9 cellular contexts compared by ENCODE assay signal in the genomic region with DNA sequence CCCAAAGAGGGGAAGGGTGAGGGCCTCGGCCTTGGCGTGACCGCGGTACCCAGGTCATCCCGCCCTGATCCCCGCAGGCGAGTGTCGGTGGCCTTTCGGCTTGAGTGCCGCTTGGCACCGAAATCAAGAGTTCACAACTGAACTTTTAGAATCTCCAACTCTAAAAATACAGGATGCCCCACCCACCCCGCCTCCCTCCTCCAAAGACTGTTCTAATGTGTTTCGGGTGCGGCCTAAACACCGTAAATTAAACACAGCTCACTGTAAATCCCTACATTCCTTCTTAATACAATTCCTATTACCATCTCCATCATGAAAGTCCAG. TPM values are rescaled to one million over a fixed set of nuclear protein-coding genes. Genes with fewer than 3 reads are reported as not detected.
DNase-seq lines count a peak whose midpoint lies in the region; ATAC-seq, FAIRE-seq and TF ChIP-seq lines count a peak whose summit lies in the region.
"Had no signal": no experiment of that assay in that cellular context is flagged by ENCODE, and none has a peak within 500 bp of the region (broad histone marks: within the 10 kb centered on the region; RNA-seq: fewer than 3 reads in every experiment).

No MANE protein-coding gene starts in this region.

- H3K4me3 Mint-ChIP-seq in activated naive CD8-positive, alpha-beta T cell treated with anti-CD3 and anti-CD28 coated beads, Interleukin-2, amount 50 U/mL, for 24 hours: peak overlapping the region; percentile 67

- H3K36me3 ChIP-seq in HUES48 (ENCODE audit: control insufficient read depth, insufficient read depth, low read length) (peaks cover 39% of the 10 kb centered on the region), keratinocyte (ENCODE audit: control insufficient read depth in 2 of 2, extremely low read depth in 1 of 2, insufficient read depth in 2 of 2, low read length in 2 of 2) (peaks cover 0 to 2% of the 10 kb centered on the region in 2 experiments), stomach (peaks cover 0 to 20% (median 9%) of the 10 kb centered on the region in 4 donors)

- H3K27me3 Mint-ChIP-seq in activated naive CD8-positive, alpha-beta T cell treated with anti-CD3 and anti-CD28 coated beads, Interleukin-2, amount 50 U/mL, for 24 hours: no peaks in the 10 kb centered on the region

- no peak for FAIRE-seq in keratinocyte (lab: Jason Lieb, UNC)

- H3K9me3 ChIP-seq in HUES48 (ENCODE audit: control insufficient read depth, insufficient read depth, low read length) (no peaks in the 10 kb centered on the region), keratinocyte (ENCODE audit: control insufficient read depth, low read depth, low read length) (no peaks in the 10 kb centered on the region), stomach (no peaks in the 10 kb centered on the region)

- no peak for ATAC-seq in activated naive CD8-positive, alpha-beta T cell treated with anti-CD3 and anti-CD28 coated beads, Interleukin-2, amount 50 U/mL, for 24 hours
- ATAC-seq in HG03571 (IDR thresholded peaks at IDR 0.05; ENCODE audit: unreplicated experiment) (no peak), GM19395 (IDR thresholded peaks at IDR 0.05; ENCODE audit: unreplicated experiment) (no peak), GM21528 (IDR thresholded peaks at IDR 0.05; ENCODE audit: low FRiP score, unreplicated experiment) (no peak)

- TF ChIP-seq CTCF in keratinocyte (optimal IDR thresholded peaks at IDR 0.05 in 1 of 3, IDR thresholded peaks at IDR 0.05 in 1 of 3, conservative IDR thresholded peaks at IDR 0.05 in 1 of 3; ENCODE audit: extremely low read depth in 1 of 3, insufficient read depth in 2 of 3, low read length in 3 of 3): no peak
- TF ChIP-seq CTCF in stomach (IDR thresholded peaks at IDR 0.05): no peak

- TF ChIP-seq POLR2A in stomach (IDR thresholded peaks at IDR 0.05): no peak

- H2AFZ ChIP-seq in keratinocyte (ENCODE audit: control insufficient read depth, low read length): peak overlapping the region; percentile 90

- TF ChIP-seq EP300 in stomach (IDR thresholded peaks at IDR 0.05): no peak

- H3K27ac ChIP-seq in HUES48 (ENCODE audit: low read depth, low read length) (peak overlapping the region; percentile 81), keratinocyte (ENCODE audit: control insufficient read depth, insufficient read depth, low read length) (peak overlapping the region; percentile 74), stomach (peak overlapping the region; percentile 90 to 98 (median 94))

- H4K20me1 ChIP-seq in keratinocyte (ENCODE audit: control insufficient read depth, extremely low read depth, insufficient read depth, low read length): no peaks in the 10 kb centered on the region

- H3K4me3 ChIP-seq in HUES48 (ENCODE audit: low read depth, low read length): peak overlapping the region; percentile 66; the same call in 1 of the 2 replicates
- H3K4me3 ChIP-seq in keratinocyte (ENCODE audit: control insufficient read depth in 2 of 3, extremely low read depth in 1 of 3, insufficient read depth in 2 of 3, low read depth in 1 of 3, low read length in 3 of 3): peak overlapping the region; percentile 52 to 76 (median 75)
- peak overlapping the region; percentile 44 to 59 (median 56) for H3K4me3 ChIP-seq in stomach

- H3K4me1 ChIP-seq in HUES48 (ENCODE audit: control insufficient read depth, insufficient read depth, low read length) (peaks cover 17% of the 10 kb centered on the region; the same call in 1 of the 2 replicates), keratinocyte (ENCODE audit: control insufficient read depth, extremely low read depth, insufficient read depth, low read length) (peaks cover 19% of the 10 kb centered on the region), stomach (peaks cover 24 to 66% (median 49%) of the 10 kb centered on the region in 4 donors)

- H3K9ac ChIP-seq in HUES48 (ENCODE audit: low read depth, low read length) (no peak overlapping the region), keratinocyte (ENCODE audit: control insufficient read depth, extremely low read depth, insufficient read depth, low read length) (peak overlapping the region; percentile 84)

- WGBS in stomach, 5 donors: 8 to 50% (median 14%) methylated on average over 15 of the region's 15 CpGs

- no peaks in the 10 kb centered on the region for H3K9me3 Mint-ChIP-seq in activated naive CD8-positive, alpha-beta T cell treated with anti-CD3 and anti-CD28 coated beads, Interleukin-2, amount 50 U/mL, for 24 hours

- H3K79me2 ChIP-seq in keratinocyte (ENCODE audit: control insufficient read depth, insufficient read depth, low read length): no peaks in the 10 kb centered on the region

- peaks cover 42% of the 10 kb centered on the region for H3K4me1 Mint-ChIP-seq in activated naive CD8-positive, alpha-beta T cell treated with anti-CD3 and anti-CD28 coated beads, Interleukin-2, amount 50 U/mL, for 24 hours
- H3K4me1 Mint-ChIP-seq: brain had no signal

- intact Hi-C loops in stomach (cut with DNase I; ENCODE audit: low total_unique reads): no loop called here

- DNase-seq in activated naive CD8-positive, alpha-beta T cell treated with anti-CD3 and anti-CD28 coated beads, Interleukin-2, amount 50 U/mL, for 24 hours: no peak
- DNase-seq in keratinocyte (ENCODE audit: low read depth, low spot score): no peak
- no peak for DNase-seq in stomach
- no peak for DNase-seq in HK-2 (ENCODE audit: unreplicated experiment)

- H3K9me1 ChIP-seq in keratinocyte (ENCODE audit: control insufficient read depth, extremely low read depth, insufficient read depth, low read length): no peaks in the 10 kb centered on the region

- H3K4me2 ChIP-seq in keratinocyte (ENCODE audit: control insufficient read depth, extremely low read depth, insufficient read depth, low read depth, low read length): peak overlapping the region; percentile 91

- peak overlapping the region; percentile 69 for H3K27ac Mint-ChIP-seq in activated naive CD8-positive, alpha-beta T cell treated with anti-CD3 and anti-CD28 coated beads, Interleukin-2, amount 50 U/mL, for 24 hours
- H3K27ac Mint-ChIP-seq: brain had no signal

- no peaks in the 10 kb centered on the region for H3K36me3 Mint-ChIP-seq in activated naive CD8-positive, alpha-beta T cell treated with anti-CD3 and anti-CD28 coated beads, Interleukin-2, amount 50 U/mL, for 24 hours (ENCODE audit: low read depth)
- H3K36me3 Mint-ChIP-seq: brain had no signal

- dilution Hi-C loops in keratinocyte (cut with MboI; ENCODE audit: extremely low pct_ligation_motif_present, low sequenced_read_pairs): no loop called here

- H3K27me3 ChIP-seq in HUES48 (ENCODE audit: control insufficient read depth, insufficient read depth, low read length): no peaks in the 10 kb centered on the region
- no peaks in the 10 kb centered on the region for H3K27me3 ChIP-seq in keratinocyte (ENCODE audit: control insufficient read depth, extremely low read depth, insufficient read depth, low read length)
- no peaks in the 10 kb centered on the region for H3K27me3 ChIP-seq in stomach

RNA-seq across cellular contexts. Expression of a gene that starts 11.4 kb away (rescaled TPM):
- polyA plus RNA-seq in keratinocyte: 3.8 to 13.2 TPM (median 11.1 TPM) in 3 replicates
- polyA plus RNA-seq in keratinocyte (2011; ENCODE audit: low read depth): 21.9 TPM
- polyA plus RNA-seq in keratinocyte (2011; cell fraction: cytosol; rRNA removed): 4.1 and 4.5 TPM in 2 replicates
- polyA plus RNA-seq in keratinocyte (2011; cell fraction: nucleus; rRNA removed): 20.5 and 22.3 TPM in 2 replicates
- polyA plus RNA-seq in keratinocyte (2012; ENCODE audit: low replicate concordance): 12.9 and 30.9 TPM in 2 replicates
- polyA minus RNA-seq in keratinocyte: 9.3 to 37.2 TPM (median 15.6 TPM) in 3 replicates
- polyA minus RNA-seq in keratinocyte (2011; cell fraction: cytosol; rRNA and poly(A)+ RNA removed): 5.0 TPM
- polyA minus RNA-seq in keratinocyte (2011; cell fraction: nucleus; rRNA and poly(A)+ RNA removed): 7.4 and 9.9 TPM in 2 replicates
- total RNA-seq in stomach: 100 to 1,000 TPM in 4 of 5 donors, 10 to 100 TPM in 1; 63.3 to 486 (median 277) TPM
- polyA plus RNA-seq in stomach: 10 to 100 TPM; 16.6 to 98.0 (median 47.5) TPM

RNA-seq across cellular contexts. Expression of a gene that starts 20.0 kb away (rescaled TPM):
- polyA plus RNA-seq in keratinocyte: 39.5 to 101 TPM (median 42.7 TPM) in 3 replicates
- 71.5 TPM for polyA plus RNA-seq in keratinocyte (2011; ENCODE audit: low read depth)
- 39.8 and 91.6 TPM in 2 replicates for polyA plus RNA-seq in keratinocyte (2011; cell fraction: cytosol; rRNA removed)
- polyA plus RNA-seq in keratinocyte (2011; cell fraction: nucleus; rRNA removed): 116 and 157 TPM in 2 replicates
- polyA plus RNA-seq in keratinocyte (2012; ENCODE audit: low replicate concordance): 81.1 and 123 TPM in 2 replicates
- polyA minus RNA-seq in keratinocyte: 25.5 to 123 TPM (median 30.4 TPM) in 3 replicates
- polyA minus RNA-seq in keratinocyte (2011; cell fraction: cytosol; rRNA and poly(A)+ RNA removed): 90.2 TPM
- polyA minus RNA-seq in keratinocyte (2011; cell fraction: nucleus; rRNA and poly(A)+ RNA removed): 52.7 and 58.7 TPM in 2 replicates
- total RNA-seq in stomach: 100 to 1,000 TPM in 3 of 5 donors, 10 to 100 TPM in 2; 27.5 to 471 (median 126) TPM
- 10 to 100 TPM; 47.3 to 76.3 (median 48.3) TPM for polyA plus RNA-seq in stomach

RNA-seq across cellular contexts. Expression of a gene that starts 22.1 kb away (rescaled TPM):
- polyA plus RNA-seq in keratinocyte (54.0 to 157 TPM (median 101 TPM) in 3 replicates), stomach (10 to 100 TPM; 35.2 to 64.4 (median 38.5) TPM)
- polyA plus RNA-seq in keratinocyte (2011; ENCODE audit: low read depth): 24.9 TPM
- 87.5 and 120 TPM in 2 replicates for polyA plus RNA-seq in keratinocyte (2011; cell fraction: cytosol; rRNA removed)
- polyA plus RNA-seq in keratinocyte (2011; cell fraction: nucleus; rRNA removed): 212 and 216 TPM in 2 replicates
- 88.6 and 105 TPM in 2 replicates for polyA plus RNA-seq in keratinocyte (2012; ENCODE audit: low replicate concordance)
- 62.7 to 254 TPM (median 79.8 TPM) in 3 replicates for polyA minus RNA-seq in keratinocyte
- 106 TPM for polyA minus RNA-seq in keratinocyte (2011; cell fraction: cytosol; rRNA and poly(A)+ RNA removed)
- 109 and 203 TPM in 2 replicates for polyA minus RNA-seq in keratinocyte (2011; cell fraction: nucleus; rRNA and poly(A)+ RNA removed)
- 100 to 1,000 TPM in 4 of 5 donors, 10 to 100 TPM in 1; 91.6 to 432 (median 152) TPM for total RNA-seq in stomach

RNA-seq across cellular contexts. Expression of a gene that starts 53.5 kb away (rescaled TPM):
- polyA plus RNA-seq in keratinocyte (0.74 to 1.9 TPM (median 0.81 TPM) in 3 replicates), stomach (10 to 100 TPM in 2 of 3 donors, 1 to 10 TPM in 1; 5.9 to 32.3 (median 27.0) TPM)
- 2.2 TPM for polyA plus RNA-seq in keratinocyte (2011; ENCODE audit: low read depth)
- 1.8 and 3.2 TPM in 2 replicates for polyA plus RNA-seq in keratinocyte (2011; cell fraction: cytosol; rRNA removed)
- polyA plus RNA-seq in keratinocyte (2011; cell fraction: nucleus; rRNA removed): 3.3 and 9.0 TPM in 2 replicates
- 1.7 and 9.6 TPM in 2 replicates for polyA plus RNA-seq in keratinocyte (2012; ENCODE audit: low replicate concordance)
- polyA minus RNA-seq in keratinocyte: 1.2 to 5.2 TPM (median 4.6 TPM) in 3 replicates
- polyA minus RNA-seq in keratinocyte (2011; cell fraction: cytosol; rRNA and poly(A)+ RNA removed): 5.6 TPM
- 1.5 and 2.1 TPM in 2 replicates for polyA minus RNA-seq in keratinocyte (2011; cell fraction: nucleus; rRNA and poly(A)+ RNA removed)
- 100 to 1,000 TPM in 1 of 5 donors, 10 to 100 TPM in 3, 1 to 10 TPM in 1; 6.4 to 101 (median 16.2) TPM for total RNA-seq in stomach
